In the genomic region with DNA sequence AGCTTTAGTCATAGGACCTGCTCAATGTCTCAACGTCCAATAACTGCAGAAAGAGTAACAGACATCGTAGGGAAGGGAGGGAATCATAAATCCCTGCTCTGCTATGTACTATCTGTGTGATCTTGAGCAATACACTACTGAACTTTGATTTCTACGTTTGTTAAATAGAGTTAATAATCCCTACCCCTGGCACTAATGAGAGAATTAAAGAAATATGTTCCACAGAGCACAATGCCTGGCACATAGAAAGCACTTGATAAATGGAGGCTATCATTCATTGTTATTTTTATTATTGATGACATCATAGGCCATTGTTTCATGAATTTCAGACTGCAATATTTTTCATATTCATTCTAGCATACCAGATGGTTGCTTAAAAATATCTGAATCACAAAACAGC, we compare ENCODE assay signal across 16 cellular contexts.
DNase-seq lines count a peak whose midpoint lies in the region; ATAC-seq, FAIRE-seq and TF ChIP-seq lines count a peak whose summit lies in the region.
"Had no signal": no experiment of that assay in that cellular context is flagged by ENCODE, and none has a peak within 500 bp of the region (broad histone marks: within the 10 kb centered on the region; RNA-seq: fewer than 3 reads in every experiment).

No MANE protein-coding gene starts in this region.

- DNase-seq in GM12892 (ENCODE audit: insufficient read length) (no peak), SJSA1 (ENCODE audit: low read depth in 1 of 2, low spot score in 2 of 2) (no peak), hepatocyte (ENCODE audit: low spot score) (no peak)
- DNase-seq in natural killer cell treated with Interleukin-12 subunit alpha and Interleukin-12 subunit beta and Interleukin-15 and Interleukin-18, amount 100 ng/mL, for 72 hours (ENCODE audit: low spot score), result no peak
- DNase-seq: Calu3; CD4-positive, alpha-beta T cell; DMS53; MG63; NCI-H1092; NCI-H146; NCI-H2081 had no signal

- H3K4me2 ChIP-seq in hepatocyte, result no peak overlapping the region
- H3K4me2 ChIP-seq: GM23338, KMS-11 had no signal

- H3K9me3 Mint-ChIP-seq in natural killer cell treated with Interleukin-12 subunit alpha and Interleukin-12 subunit beta and Interleukin-15 and Interleukin-18, amount 100 ng/mL, for 72 hours, result no peaks in the 10 kb centered on the region
- H3K9me3 Mint-ChIP-seq: CD4-positive, alpha-beta T cell; GM23338 had no signal

- H4K20me1 ChIP-seq in hepatocyte (ENCODE audit: insufficient read depth, poor library complexity, severe bottlenecking), result no peaks in the 10 kb centered on the region

- H3K9me2 ChIP-seq in hepatocyte (replicated peaks; ENCODE audit: insufficient read depth), result no peaks in the 10 kb centered on the region

- H3K4me3 ChIP-seq in SJSA1 (no peak overlapping the region), hepatocyte (no peak overlapping the region), subcutaneous abdominal adipose tissue (ENCODE audit: low read depth in 1 of 5, low read length in 5 of 5) (no peak overlapping the region)
- H3K4me3 ChIP-seq: GM23338, MG63 had no signal

- H2AFZ ChIP-seq in hepatocyte, result no peak overlapping the region

- 66% methylated on average over 3 of the region's 3 CpGs for WGBS in hepatocyte (ENCODE audit: low lambda C conversion rate, missing lambda C conversion rate)

- peak; percentile 40 for FAIRE-seq in GM12892 (lab: Jason Lieb, UNC)

- ATAC-seq in HG02759 (IDR thresholded peaks at IDR 0.05; ENCODE audit: unreplicated experiment), result no peak
- ATAC-seq in natural killer cell treated with Interleukin-12 subunit alpha and Interleukin-12 subunit beta and Interleukin-15 and Interleukin-18, amount 100 ng/mL, for 72 hours, result no peak
- ATAC-seq in HG02885 (IDR thresholded peaks at IDR 0.05; ENCODE audit: poor library complexity, unreplicated experiment), result no peak
- ATAC-seq: GM23338 had no signal

- peaks cover 10 to 23% of the 10 kb centered on the region in 2 donors for H3K27me3 Mint-ChIP-seq in natural killer cell treated with Interleukin-12 subunit alpha and Interleukin-12 subunit beta and Interleukin-15 and Interleukin-18, amount 100 ng/mL, for 72 hours

- no peaks in the 10 kb centered on the region for H3K36me3 Mint-ChIP-seq in natural killer cell treated with Interleukin-12 subunit alpha and Interleukin-12 subunit beta and Interleukin-15 and Interleukin-18, amount 100 ng/mL, for 72 hours

- H3K4me3 Mint-ChIP-seq in natural killer cell treated with Interleukin-12 subunit alpha and Interleukin-12 subunit beta and Interleukin-15 and Interleukin-18, amount 100 ng/mL, for 72 hours, result no peak overlapping the region
- H3K4me3 Mint-ChIP-seq: CD4-positive, alpha-beta T cell; GM23338 had no signal

- H3K4me1 Mint-ChIP-seq in natural killer cell treated with Interleukin-12 subunit alpha and Interleukin-12 subunit beta and Interleukin-15 and Interleukin-18, amount 100 ng/mL, for 72 hours (ENCODE audit: low read depth in 2 of 2), result no peaks in the 10 kb centered on the region

- H3K27ac Mint-ChIP-seq in natural killer cell treated with Interleukin-12 subunit alpha and Interleukin-12 subunit beta and Interleukin-15 and Interleukin-18, amount 100 ng/mL, for 72 hours, result no peak overlapping the region
- H3K27ac Mint-ChIP-seq: CD4-positive, alpha-beta T cell; GM23338 had no signal

- peak overlapping the region; percentile 47 for H3K27ac ChIP-seq in SJSA1
- peak overlapping the region; percentile 44 for H3K27ac ChIP-seq in hepatocyte
- peak overlapping the region; percentile 86 for H3K27ac ChIP-seq in subcutaneous abdominal adipose tissue (ENCODE audit: low read depth, low read length)
- H3K27ac ChIP-seq: KMS-11 had no signal

- H3K4me1 ChIP-seq in SJSA1 (replicated peaks) (peaks cover 42% of the 10 kb centered on the region), hepatocyte (ENCODE audit: insufficient read depth) (peaks cover 5% of the 10 kb centered on the region), subcutaneous abdominal adipose tissue (ENCODE audit: control insufficient read depth in 5 of 5, insufficient read depth in 5 of 5, low read length in 5 of 5) (peaks cover 4 to 49% (median 36%) of the 10 kb centered on the region in 5 donors)

- no peaks in the 10 kb centered on the region for H3K9me3 ChIP-seq in SJSA1 (replicated peaks)
- no peaks in the 10 kb centered on the region for H3K9me3 ChIP-seq in hepatocyte (ENCODE audit: low read depth)
- H3K9me3 ChIP-seq in subcutaneous abdominal adipose tissue (ENCODE audit: control insufficient read depth in 5 of 5, low read length in 5 of 5), result no peaks in the 10 kb centered on the region
- H3K9me3 ChIP-seq: MG63 had no signal

- H3K9ac ChIP-seq in subcutaneous abdominal adipose tissue (ENCODE audit: low read length in 5 of 5), result peak overlapping the region in 1 of 5 donors; percentile 50
- H3K9ac ChIP-seq: KMS-11 had no signal

- no peak for TF ChIP-seq CTCF in hepatocyte (IDR thresholded peaks at IDR 0.05; ENCODE audit: poor library complexity)

- H3K36me3 ChIP-seq in SJSA1 (no peaks in the 10 kb centered on the region), hepatocyte (replicated peaks; ENCODE audit: insufficient read depth, low read depth) (no peaks in the 10 kb centered on the region), subcutaneous abdominal adipose tissue (ENCODE audit: control insufficient read depth in 5 of 5, insufficient read depth in 5 of 5, low read length in 5 of 5) (peaks cover 0 to 10% (median 4%) of the 10 kb centered on the region in 5 donors)
- H3K36me3 ChIP-seq: MG63 had no signal

- no peaks in the 10 kb centered on the region for H3K79me2 ChIP-seq in hepatocyte

- no peaks in the 10 kb centered on the region for H3K27me3 ChIP-seq in SJSA1 (replicated peaks)
- H3K27me3 ChIP-seq in hepatocyte, result no peaks in the 10 kb centered on the region
- no peaks in the 10 kb centered on the region for H3K27me3 ChIP-seq in subcutaneous abdominal adipose tissue (ENCODE audit: control insufficient read depth in 5 of 5, insufficient read depth in 4 of 5, low read length in 5 of 5)
- H3K27me3 ChIP-seq: MG63 had no signal

- no peak for TF ChIP-seq POLR2A in GM12892 (IDR thresholded peaks at IDR 0.05; ENCODE audit: low read depth, low read length)
